Comparison of ENCODE assay signal across 19 cellular contexts in genomic region chr22:19055801-19056200, GRCh38.
DNase-seq lines count a peak whose midpoint lies in the region; ATAC-seq, FAIRE-seq and TF ChIP-seq lines count a peak whose summit lies in the region.
"Had no signal": no experiment of that assay in that cellular context is flagged by ENCODE, and none has a peak within 500 bp of the region (broad histone marks: within the 10 kb centered on the region; RNA-seq: fewer than 3 reads in every experiment).

No MANE protein-coding gene starts in this region.

- H3K9me1 ChIP-seq in K562 (ENCODE audit: control insufficient read depth, insufficient read depth, low read length): peaks cover 7% of the 10 kb centered on the region

- H3K27ac Mint-ChIP-seq in activated naive CD8-positive, alpha-beta T cell treated with anti-CD3 and anti-CD28 coated beads, Interleukin-2, amount 10 ng/mL, durations not matched to agents 7 days and 5 days: no peak overlapping the region
- H3K27ac Mint-ChIP-seq in activated naive CD8-positive, alpha-beta T cell treated with anti-CD3 and anti-CD28 coated beads, Interleukin-2, amount 50 U/mL, for 24 hours: no peak overlapping the region

- no peak overlapping the region for H2AFZ ChIP-seq in K562 (ENCODE audit: low read depth, low read length)

- 93% methylated on average over 17 of the region's 17 CpGs for WGBS in K562 (ENCODE audit: insufficient coverage, low coverage, missing lambda C conversion rate)

- ATAC-seq in activated naive CD8-positive, alpha-beta T cell treated with anti-CD3 and anti-CD28 coated beads, Interleukin-2, amount 10 ng/mL, durations not matched to agents 7 days and 5 days (ENCODE audit: low read depth): no peak
- no peak for ATAC-seq in activated naive CD8-positive, alpha-beta T cell treated with anti-CD3 and anti-CD28 coated beads, Interleukin-2, amount 50 U/mL, for 24 hours
- ATAC-seq in K562: no peak

- FAIRE-seq in K562 (lab: Jason Lieb, UNC): no peak
- FAIRE-seq: GM12892, GM18507 had no signal

- POLR2A ChIA-PET in activated naive CD8-positive, alpha-beta T cell treated with anti-CD3 and anti-CD28 coated beads, Interleukin-2, amount 10 ng/mL, durations not matched to agents 7 days and 5 days (lab: Charles Lee): interaction anchor here (0.6 kb wide), 1 partner anchor 44 kb away, joined by 3 read pairs; no protein-coding TSS in a partner anchor
- POLR2A ChIA-PET in K562 (lab: Yijun Ruan, JAX): interaction anchor here (1.1 to 4.4 kb wide), 3 partner anchors 8 to 40 kb away, joined by 4 to 29 read pairs (median 9); no protein-coding TSS in a partner anchor

- no peak overlapping the region for H3K4me2 ChIP-seq in K562 (ENCODE audit: insufficient read depth, low read length)
- H3K4me2 ChIP-seq: BLaER1 had no signal

- no peaks in the 10 kb centered on the region for H3K27me3 Mint-ChIP-seq in activated naive CD8-positive, alpha-beta T cell treated with anti-CD3 and anti-CD28 coated beads, Interleukin-2, amount 10 ng/mL, durations not matched to agents 7 days and 5 days
- H3K27me3 Mint-ChIP-seq in activated naive CD8-positive, alpha-beta T cell treated with anti-CD3 and anti-CD28 coated beads, Interleukin-2, amount 50 U/mL, for 24 hours: no peaks in the 10 kb centered on the region
- H3K27me3 Mint-ChIP-seq: CD4-positive, alpha-beta memory T cell had no signal

- H3K9ac ChIP-seq in K562 (ENCODE audit: insufficient read depth in 1 of 2, low read depth in 2 of 2, low read length in 2 of 2): peak overlapping the region in 1 of 2 experiments; percentile 3; a peak in 1 of 4 replicates
- H3K9ac ChIP-seq: BLaER1 had no signal

- no peak overlapping the region for H3K4me3 Mint-ChIP-seq in activated naive CD8-positive, alpha-beta T cell treated with anti-CD3 and anti-CD28 coated beads, Interleukin-2, amount 10 ng/mL, durations not matched to agents 7 days and 5 days
- H3K4me3 Mint-ChIP-seq in activated naive CD8-positive, alpha-beta T cell treated with anti-CD3 and anti-CD28 coated beads, Interleukin-2, amount 50 U/mL, for 24 hours: no peak overlapping the region
- H3K4me3 Mint-ChIP-seq: CD4-positive, alpha-beta memory T cell had no signal

- TF ChIP-seq EP300 in K562 (IDR thresholded peaks at IDR 0.05; ENCODE audit: low read length): no peak

- no peak for TF ChIP-seq RAD21 in K562 (CRISPR knock-in tag; conservative IDR thresholded peaks at IDR 0.05 in 1 of 2, IDR thresholded peaks at IDR 0.05 in 1 of 2)

- H3K9me3 Mint-ChIP-seq in activated naive CD8-positive, alpha-beta T cell treated with anti-CD3 and anti-CD28 coated beads, Interleukin-2, amount 10 ng/mL, durations not matched to agents 7 days and 5 days: no peaks in the 10 kb centered on the region
- H3K9me3 Mint-ChIP-seq in activated naive CD8-positive, alpha-beta T cell treated with anti-CD3 and anti-CD28 coated beads, Interleukin-2, amount 50 U/mL, for 24 hours: no peaks in the 10 kb centered on the region

- no peaks in the 10 kb centered on the region for H3K27me3 ChIP-seq in K562 (ENCODE audit: control insufficient read depth in 2 of 2, insufficient read depth in 2 of 2, low read length in 2 of 2)
- H3K27me3 ChIP-seq: BLaER1 had no signal

- peaks cover 1% of the 10 kb centered on the region for H3K36me3 Mint-ChIP-seq in activated naive CD8-positive, alpha-beta T cell treated with anti-CD3 and anti-CD28 coated beads, Interleukin-2, amount 10 ng/mL, durations not matched to agents 7 days and 5 days
- peaks cover 15% of the 10 kb centered on the region for H3K36me3 Mint-ChIP-seq in activated naive CD8-positive, alpha-beta T cell treated with anti-CD3 and anti-CD28 coated beads, Interleukin-2, amount 50 U/mL, for 24 hours (ENCODE audit: low read depth)

- H3K36me3 ChIP-seq in K562 (ENCODE audit: control insufficient read depth, insufficient read depth, low read length): peaks cover 85% of the 10 kb centered on the region

- no peaks in the 10 kb centered on the region for H3K9me3 ChIP-seq in K562 (replicated peaks; ENCODE audit: control insufficient read depth, insufficient read depth, low read depth, low read length)
- H3K9me3 ChIP-seq: BLaER1 had no signal

- no peak overlapping the region for H3K4me3 ChIP-seq in K562
- H3K4me3 ChIP-seq: BLaER1 had no signal

- DNase-seq in activated naive CD8-positive, alpha-beta T cell treated with anti-CD3 and anti-CD28 coated beads, Interleukin-2, amount 10 ng/mL, durations not matched to agents 7 days and 5 days: peak; percentile 20
- no peak for DNase-seq in activated naive CD8-positive, alpha-beta T cell treated with anti-CD3 and anti-CD28 coated beads, Interleukin-2, amount 50 U/mL, for 24 hours
- DNase-seq in K562 (ENCODE audit: extremely low read depth in 1 of 4, low spot score in 3 of 4): no peak
- peak; percentile 17 for DNase-seq in posterior vena cava (ENCODE audit: low spot score)
- peak; percentile 32 for DNase-seq in ureter (ENCODE audit: low spot score)
- no peak for DNase-seq in DMS 273 treated with DMSO at 0.1 percent for 48 hours (lab: John Stamatoyannopoulos, UW)
- DNase-seq in DMS79 (lab: John Stamatoyannopoulos, UW): no peak
- DNase-seq: Calu3; CD4-positive, alpha-beta memory T cell; GOT3; MM.1S; NCI-H1105; NCI-H2081; NCI-H446 treated with DMSO at 0.1 percent for 48 hours; OCI-M1; SHP77 had no signal

- in situ Hi-C loops in K562 (cut with MboI): no loop called here

- no peak for TF ChIP-seq POLR2A in K562 (conservative IDR thresholded peaks at IDR 0.05)

- no TSS peak for BruUV-seq in K562 (replicated peaks; lab: Mats Ljungman, UMichigan)

- CTCF ChIA-PET in K562 (lab: Yijun Ruan, JAX; ENCODE audit: low intra/inter-chr PET ratio): no interaction called here

- H3K4me1 ChIP-seq in K562 (replicated peaks in 1 of 2; ENCODE audit: control insufficient read depth in 2 of 2, insufficient read depth in 2 of 2, low read length in 2 of 2): peaks cover 2 to 6% of the 10 kb centered on the region in 2 experiments; a peak in 3 of 5 replicates
- H3K4me1 ChIP-seq: BLaER1 had no signal

- H3K4me1 Mint-ChIP-seq in activated naive CD8-positive, alpha-beta T cell treated with anti-CD3 and anti-CD28 coated beads, Interleukin-2, amount 10 ng/mL, durations not matched to agents 7 days and 5 days: no peaks in the 10 kb centered on the region
- H3K4me1 Mint-ChIP-seq in activated naive CD8-positive, alpha-beta T cell treated with anti-CD3 and anti-CD28 coated beads, Interleukin-2, amount 50 U/mL, for 24 hours: peaks cover 7% of the 10 kb centered on the region

- H4K20me1 ChIP-seq in K562 (replicated peaks; ENCODE audit: control insufficient read depth, insufficient read depth, low read length): peaks cover 19% of the 10 kb centered on the region; the same call in 1 of the 2 replicates

- H3K27ac ChIP-seq in K562 (ENCODE audit: extremely low read depth, low read depth, low read length): no peak overlapping the region
- H3K27ac ChIP-seq: BLaER1 had no signal

- TF ChIP-seq CTCF in K562 (IDR thresholded peaks at IDR 0.05 in 2 of 3, conservative IDR thresholded peaks at IDR 0.05 in 1 of 3; ENCODE audit: insufficient read depth in 2 of 3, low read depth in 1 of 3, low read length in 3 of 3): no peak

- no peaks in the 10 kb centered on the region for H3K79me2 ChIP-seq in K562 (ENCODE audit: control insufficient read depth, insufficient read depth, low read length)

- intact Hi-C loops in K562 (cut with micrococcal nuclease): no loop called here
- intact Hi-C loops in posterior vena cava (cut with DNase I): no loop called here

TF ChIP-seq in K562, 482 proteins besides CTCF, POLR2A, EP300 and RAD21:
- TF ChIP-seq NFIX (CRISPR knock-in tag; IDR thresholded peaks at IDR 0.05; ENCODE audit: low read depth) (no peak), USF1 (CRISPR knock-in tag; IDR thresholded peaks at IDR 0.05) (0 out of 2 replicates have a peak, but pooled peaks have one; percentile 18), BRCA1 (IDR thresholded peaks at IDR 0.05) (no peak), BRCA1 (CRISPR knock-in tag; IDR thresholded peaks at IDR 0.05) (peak; percentile 78; the same call in 1 of the 2 replicates), C11orf30 (IDR thresholded peaks at IDR 0.05; ENCODE audit: low read depth) (no peak), HOXB6 (CRISPR knock-in tag; IDR thresholded peaks at IDR 0.05; ENCODE audit: borderline replicate concordance) (no peak), ZNF12 (CRISPR knock-in tag; IDR thresholded peaks at IDR 0.05) (peak; percentile 36; the same call in 1 of the 2 replicates), NR2C2 (CRISPR knock-in tag; IDR thresholded peaks at IDR 0.05) (peak; percentile 37; the same call in 1 of the 2 replicates), NR2C2 (tag; IDR thresholded peaks at IDR 0.05) (no peak), POLR2G (IDR thresholded peaks at IDR 0.05; ENCODE audit: low read depth, low read length) (0 out of 2 replicates have a peak, but pooled peaks have one; percentile 15), PURB (CRISPR knock-in tag; IDR thresholded peaks at IDR 0.05; ENCODE audit: low read depth) (0 out of 2 replicates have a peak, but pooled peaks have one; percentile 76), ELK3 (CRISPR knock-in tag; IDR thresholded peaks at IDR 0.05) (no peak)
TF ChIP-seq in K562: peak in this region for 6.

Comparison
In these comparisons a context has a peak if more than half of its experiments do, and no peak if none do; other contexts are left out.
1. DNase-seq: peak in activated naive CD8-positive, alpha-beta T cell treated with anti-CD3 and anti-CD28 coated beads, Interleukin-2, amount 10 ng/mL, durations not matched to agents 7 days and 5 days (single experiment), posterior vena cava (single experiment) and ureter (single experiment); none in activated naive CD8-positive, alpha-beta T cell treated with anti-CD3 and anti-CD28 coated beads, Interleukin-2, amount 50 U/mL, for 24 hours (single experiment), K562 (0 of 4), DMS 273 treated with DMSO at 0.1 percent for 48 hours (single experiment) and DMS79 (single experiment).